In genomic region chr17:40443196-40443987, GRCh38 we compare ENCODE assay signal across 8 cellular contexts.
DNase-seq lines count a peak whose midpoint lies in the region; ATAC-seq lines count a peak whose summit lies in the region.

Gene IGFBP4 (plus strand): TSS chr17:40443450. CDS start chr17:40443736, 286 bp downstream.

- H3K27ac ChIP-seq in cingulate gyrus (ENCODE audit: low read depth, low read length) (peak within 1 kb of the TSS; percentile 39), layer of hippocampus (ENCODE audit: low read depth, low read length) (peak within 1 kb of the TSS; percentile 57)

- DNase-seq in NCI-H2081 (lab: John Stamatoyannopoulos, UW) (peak; percentile 58 to 69), NCI-H2081 treated with DMSO at 0.1 percent for 48 hours (lab: John Stamatoyannopoulos, UW) (no peak), NCI-H345 (lab: John Stamatoyannopoulos, UW) (peak; percentile 70)
- peak; percentile 79 for DNase-seq in activated CD4-positive, alpha-beta T cell treated with anti-CD3 and anti-CD28 coated beads for 48 hours
- DNase-seq in stimulated activated CD4-positive, alpha-beta T cell treated with anti-CD3 and anti-CD28 coated beads, Interleukin-1b, Interleukin-23, amount 100 ng/mL, for 48 hours, result peak; percentile 60

- H3K27me3 ChIP-seq in layer of hippocampus (ENCODE audit: control insufficient read depth, insufficient read depth, low read length), result no peaks in the 10 kb centered on the region

- no peak for ATAC-seq in GM21825 (IDR thresholded peaks at IDR 0.05; ENCODE audit: unreplicated experiment)
